ENCODE assay signal across 27 cellular contexts in the genomic region with DNA sequence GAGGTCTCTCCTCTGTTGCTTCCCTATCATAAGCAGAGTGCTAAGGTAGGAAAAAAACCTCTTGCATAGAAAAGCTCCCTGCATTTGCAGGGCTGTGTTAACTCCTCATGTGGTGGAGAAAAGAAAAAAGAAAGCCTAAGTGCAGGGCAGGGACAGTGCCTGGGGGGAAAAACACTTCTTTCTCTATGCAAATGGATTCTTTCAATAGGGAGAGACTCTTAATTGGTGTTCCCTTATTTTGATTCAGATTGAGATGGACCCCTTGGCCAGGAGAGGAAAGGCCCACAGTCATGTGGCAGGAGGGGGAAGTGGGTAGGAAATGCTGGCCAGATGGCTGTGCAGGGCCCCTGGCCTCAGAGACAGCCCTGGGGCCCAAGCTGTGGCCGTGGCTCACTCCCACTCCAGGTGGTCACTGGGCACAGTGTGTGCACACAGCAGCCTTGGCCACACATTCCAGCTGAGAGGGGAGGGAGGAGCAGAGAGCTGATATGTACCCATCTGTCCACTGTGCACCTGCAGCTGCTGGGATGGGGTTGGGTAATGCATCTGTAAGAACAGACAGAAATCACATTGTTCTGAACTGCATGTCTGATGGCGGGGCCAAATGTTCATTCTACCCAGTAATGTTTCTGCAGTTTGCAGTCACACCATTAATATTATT.
DNase-seq lines count a peak whose midpoint lies in the region; ATAC-seq, FAIRE-seq and TF ChIP-seq lines count a peak whose summit lies in the region.
"Had no signal": no experiment of that assay in that cellular context is flagged by ENCODE, and none has a peak within 500 bp of the region (broad histone marks: within the 10 kb centered on the region; RNA-seq: fewer than 3 reads in every experiment).

No MANE protein-coding gene starts in this region.

- peak overlapping the region; percentile 53; the same call in 1 of the 2 replicates for H2BK12ac ChIP-seq in H1 (ENCODE audit: low read depth, low read length)

- no peak for TF ChIP-seq POLR2A in H1 (IDR thresholded peaks at IDR 0.05; ENCODE audit: control extremely low read depth in 1 of 2, low read depth in 2 of 2, low read length in 2 of 2)

- FAIRE-seq in H1 (lab: Jason Lieb, UNC): peak; percentile 42
- FAIRE-seq: GM19239, HepG2, K562 had no signal

- no peaks in the 10 kb centered on the region for H3K36me3 Mint-ChIP-seq in CD14-positive monocyte

- no peak for ATAC-seq in HG03095 (IDR thresholded peaks at IDR 0.05; ENCODE audit: unreplicated experiment)
- ATAC-seq: HepG2, K562, Right ventricle myocardium inferior had no signal

- no peak overlapping the region for H2BK120ac ChIP-seq in H1 (replicated peaks; ENCODE audit: low read depth, low read length)

- H3K4me2 ChIP-seq in H1 (ENCODE audit: insufficient read depth in 1 of 2, low read depth in 2 of 2, low read length in 2 of 2): peak overlapping the region in 1 of 2 experiments; percentile 10; a peak in 2 of 4 replicates
- no peak overlapping the region for H3K4me2 ChIP-seq in hepatocyte
- H3K4me2 ChIP-seq: BLaER1 treated with 17β-estradiol and CSF1 and Interleukin-3, amounts not matched to agents 10 nM and 100 nM had no signal

- H3K4me1 ChIP-seq in H1 (replicated peaks in 1 of 4; ENCODE audit: control insufficient read depth in 3 of 4, insufficient read depth in 4 of 4, low read length in 3 of 4) (peaks cover 2 to 11% (median 8%) of the 10 kb centered on the region in 4 experiments; a peak in 6 of 7 replicates), hepatocyte (ENCODE audit: insufficient read depth) (no peaks in the 10 kb centered on the region)
- H3K4me1 ChIP-seq: BLaER1 treated with 17β-estradiol and CSF1 and Interleukin-3, amounts not matched to agents 10 nM and 100 nM; SJSA1 had no signal

- H4K20me1 ChIP-seq in H1 (replicated peaks in 1 of 2; ENCODE audit: control insufficient read depth in 1 of 2, insufficient read depth in 2 of 2, low read length in 2 of 2): no peaks in the 10 kb centered on the region
- no peaks in the 10 kb centered on the region for H4K20me1 ChIP-seq in hepatocyte (ENCODE audit: insufficient read depth, poor library complexity, severe bottlenecking)
- H4K20me1 ChIP-seq: BLaER1 treated with 17β-estradiol and CSF1 and Interleukin-3, amounts not matched to agents 10 nM and 100 nM had no signal

- no peak overlapping the region for H3K56ac ChIP-seq in H1 (replicated peaks; ENCODE audit: insufficient read length, low read depth, low read length)

- H3K9me2 ChIP-seq in hepatocyte (replicated peaks; ENCODE audit: insufficient read depth): no peaks in the 10 kb centered on the region

- H2AFZ ChIP-seq in H1 (ENCODE audit: low read length) (no peak overlapping the region), hepatocyte (no peak overlapping the region)
- H2AFZ ChIP-seq: GM23248 had no signal

- no peaks in the 10 kb centered on the region for H3K79me1 ChIP-seq in H1 (ENCODE audit: low read depth, low read length)

- H3K4me3 ChIP-seq in H1 (ENCODE audit: extremely low read depth in 1 of 4, insufficient read depth in 2 of 4, low read depth in 3 of 4, low read length in 4 of 4) (no peak overlapping the region; a peak in 2 of 8 replicates), hepatocyte (no peak overlapping the region)
- H3K4me3 ChIP-seq: BLaER1 treated with 17β-estradiol and CSF1 and Interleukin-3, amounts not matched to agents 10 nM and 100 nM; GM23248; K562; MG63; SJSA1 had no signal

- no peak overlapping the region for H2AK5ac ChIP-seq in H1 (ENCODE audit: low read depth, low read length)

- H4K5ac ChIP-seq in H1 (ENCODE audit: insufficient read length, low read depth, low read length): no peak overlapping the region

- peak overlapping the region; percentile 63 for H4K91ac ChIP-seq in H1 (replicated peaks; ENCODE audit: insufficient read length, low read length)

- H3K27ac ChIP-seq in H1 (ENCODE audit: low read depth, low read length) (no peak overlapping the region), hepatocyte (no peak overlapping the region)
- H3K27ac ChIP-seq: 22Rv1; BLaER1 treated with 17β-estradiol and CSF1 and Interleukin-3, amounts not matched to agents 10 nM and 100 nM; GM23248; SJSA1 had no signal

- 53% methylated on average over 2 of the region's 2 CpGs; no CpG with 5 or more reads in 1 of the 2 experiments for WGBS in H1 (ENCODE audit: extremely low coverage in 1 of 2, insufficient coverage in 1 of 2, insufficient read length in 1 of 2, insufficient replicate concordance in 2 of 2, low coverage in 1 of 2, low lambda C conversion rate in 2 of 2, missing lambda C conversion rate in 1 of 2), 2 experiments
- WGBS in hepatocyte (ENCODE audit: low lambda C conversion rate, missing lambda C conversion rate): 65% methylated on average over 2 of the region's 2 CpGs

- H3K27ac Mint-ChIP-seq in CD14-positive monocyte: no peak overlapping the region
- H3K27ac Mint-ChIP-seq: CD8-positive, alpha-beta memory T cell had no signal

- no peak for TF ChIP-seq RAD21 in H1 (IDR thresholded peaks at IDR 0.05 in 1 of 2, conservative IDR thresholded peaks at IDR 0.05 in 1 of 2; ENCODE audit: low read depth in 2 of 2, low read length in 2 of 2)

- H3K9me3 ChIP-seq in H1 (ENCODE audit: insufficient read depth in 2 of 2, low read depth in 1 of 2, low read length in 1 of 2) (peaks cover 6 to 9% of the 10 kb centered on the region in 2 experiments), hepatocyte (ENCODE audit: low read depth) (no peaks in the 10 kb centered on the region)
- H3K9me3 ChIP-seq: MG63, SJSA1 had no signal

- H3K4me1 Mint-ChIP-seq in CD14-positive monocyte: no peaks in the 10 kb centered on the region
- H3K4me1 Mint-ChIP-seq: CD8-positive, alpha-beta memory T cell had no signal

- H3K79me2 ChIP-seq in H1 (ENCODE audit: control insufficient read depth in 1 of 2, insufficient read depth in 2 of 2, low read length in 2 of 2) (no peaks in the 10 kb centered on the region), hepatocyte (no peaks in the 10 kb centered on the region)

- H3K23ac ChIP-seq in H1 (ENCODE audit: insufficient read length): no peak overlapping the region

- TF ChIP-seq CTCF in H1 (IDR thresholded peaks at IDR 0.05; ENCODE audit: control extremely low read depth in 1 of 3, insufficient read depth in 1 of 3, low read depth in 1 of 3, low read length in 3 of 3): no peak
- TF ChIP-seq CTCF in CD14-positive monocyte (IDR thresholded peaks at IDR 0.05): no peak
- no peak for TF ChIP-seq CTCF in hepatocyte (IDR thresholded peaks at IDR 0.05; ENCODE audit: poor library complexity)

- H2BK5ac ChIP-seq in H1 (ENCODE audit: low read depth, low read length): peak overlapping the region; percentile 40; the same call in 1 of the 2 replicates

- H3K27me3 Mint-ChIP-seq in CD14-positive monocyte (ENCODE audit: low read depth in 3 of 3): no peaks in the 10 kb centered on the region
- H3K27me3 Mint-ChIP-seq: CD8-positive, alpha-beta memory T cell had no signal

- no peak overlapping the region for H3K9ac ChIP-seq in H1 (replicated peaks in 1 of 4; ENCODE audit: extremely low read depth in 1 of 4, low read depth in 3 of 4, low read length in 3 of 4)
- H3K9ac ChIP-seq: BLaER1 treated with 17β-estradiol and CSF1 and Interleukin-3, amounts not matched to agents 10 nM and 100 nM; GM23248 had no signal

- no peak for TF ChIP-seq EP300 in H1 (IDR thresholded peaks at IDR 0.05; ENCODE audit: borderline replicate concordance in 1 of 2, low read depth in 2 of 2, low read length in 2 of 2)

- no peak overlapping the region for H3K14ac ChIP-seq in H1 (ENCODE audit: insufficient read length)

- peak; percentile 16 for DNase-seq in DMS53 (lab: John Stamatoyannopoulos, UW)
- DNase-seq in DMS53 treated with DMSO at 0.1 percent for 48 hours (lab: John Stamatoyannopoulos, UW; ENCODE audit: unreplicated experiment): no peak
- peak; percentile 36 to 46 for DNase-seq in H1 (ENCODE audit: low read depth in 1 of 2, low spot score in 2 of 2)
- DNase-seq in iPS-NIHi7 (ENCODE audit: extremely low spot score): peak; percentile 27
- DNase-seq in CD14-positive monocyte (ENCODE audit: low spot score): no peak
- DNase-seq in NCI-H524 treated with DMSO at 0.1 percent for 48 hours (lab: John Stamatoyannopoulos, UW): no peak
- DNase-seq in hepatocyte (ENCODE audit: low spot score): no peak
- DNase-seq: ACHN; CD8-positive, alpha-beta memory T cell; EL; GM23248; MG63; NCI-H1092; NCI-H1436 treated with DMSO at 0.1 percent for 48 hours; NCI-H1930; NCI-H510A; NCI-H774; NK-92 treated with Interleukin-12 subunit alpha and Interleukin-12 subunit beta, amount 100 ng/mL, for 24 hours; T-helper 1 cell had no signal

- POLR2A ChIA-PET in H1 (lab: Charles Lee; ENCODE audit: partially characterized antibody): no interaction called here

- CTCF ChIA-PET in H1 (lab: Charles Lee; ENCODE audit: partially characterized antibody): interaction anchor here (0.7 to 1.0 kb wide), 3 partner anchors 11 to 256 kb away, joined by 3 to 4 read pairs (median 3); no protein-coding TSS in a partner anchor

- no peaks in the 10 kb centered on the region for H3K23me2 ChIP-seq in H1 (ENCODE audit: low read depth, low read length)

- intact Hi-C loops in CD14-positive monocyte (cut with micrococcal nuclease): no loop called here

- H3K18ac ChIP-seq in H1 (ENCODE audit: extremely low read depth, low read length): peak overlapping the region; percentile 25; the same call in 1 of the 2 replicates

- no peak overlapping the region for H3K4me3 Mint-ChIP-seq in CD14-positive monocyte
- H3K4me3 Mint-ChIP-seq: CD8-positive, alpha-beta memory T cell had no signal

- no peak overlapping the region for H2BK15ac ChIP-seq in H1 (ENCODE audit: low read length)

- H3K27me3 ChIP-seq in H1 (replicated peaks in 1 of 4; ENCODE audit: control insufficient read depth in 3 of 4, extremely low read depth in 1 of 4, insufficient read depth in 3 of 4, low read length in 3 of 4) (no peaks in the 10 kb centered on the region; a peak in 2 of 7 replicates), hepatocyte (no peaks in the 10 kb centered on the region)
- H3K27me3 ChIP-seq: BLaER1 treated with 17β-estradiol and CSF1 and Interleukin-3, amounts not matched to agents 10 nM and 100 nM; MG63; SJSA1 had no signal

- H3K36me3 ChIP-seq in H1 (ENCODE audit: control insufficient read depth in 2 of 4, insufficient read depth in 4 of 4, low read length in 3 of 4): no peaks in the 10 kb centered on the region; a peak in 1 of 8 replicates
- no peaks in the 10 kb centered on the region for H3K36me3 ChIP-seq in hepatocyte (replicated peaks; ENCODE audit: insufficient read depth, low read depth)
- H3K36me3 ChIP-seq: BLaER1 treated with 17β-estradiol and CSF1 and Interleukin-3, amounts not matched to agents 10 nM and 100 nM; MG63; SJSA1 had no signal

- no peak overlapping the region for H3K4ac ChIP-seq in H1 (replicated peaks; ENCODE audit: insufficient read length, low read depth, low read length)

- no peak overlapping the region; the same call in 1 of the 2 replicates for H2BK20ac ChIP-seq in H1 (ENCODE audit: low read length)

- no peak overlapping the region for H4K8ac ChIP-seq in H1 (ENCODE audit: extremely low read depth, insufficient read depth, low read length)

- peaks cover 4 to 18% (median 13%) of the 10 kb centered on the region in 7 donors for H3K9me3 Mint-ChIP-seq in CD14-positive monocyte

TF ChIP-seq in H1, 55 proteins besides CTCF, POLR2A, EP300 and RAD21 (continues in another document):
- TF ChIP-seq SIRT6 (IDR thresholded peaks at IDR 0.05; ENCODE audit: low read length): no peak
- no peak for TF ChIP-seq RXRA (IDR thresholded peaks at IDR 0.05; ENCODE audit: insufficient read depth, low read depth, low read length)
- TF ChIP-seq TEAD4 (IDR thresholded peaks at IDR 0.05; ENCODE audit: low read depth, low read length): 0 out of 2 replicates have a peak, but pooled peaks have one; percentile 37

Comparison
In these comparisons a context has a peak if more than half of its experiments do, and no peak if none do; other contexts are left out.
1. DNase-seq: peak in DMS53 (single experiment), H1 (2 of 2) and iPS-NIHi7 (single experiment); none in DMS53 treated with DMSO at 0.1 percent for 48 hours (single experiment), CD14-positive monocyte (single experiment), NCI-H524 treated with DMSO at 0.1 percent for 48 hours (single experiment) and hepatocyte (single experiment).